In genomic region chr15:82944840-82945239, GRCh38 we compare ENCODE assay signal across 23 cellular contexts. TPM values are rescaled to one million over a fixed set of nuclear protein-coding genes. Genes with fewer than 3 reads are reported as not detected.
DNase-seq lines count a peak whose midpoint lies in the region; ATAC-seq, FAIRE-seq and TF ChIP-seq lines count a peak whose summit lies in the region.
"Had no signal": no experiment of that assay in that cellular context is flagged by ENCODE, and none has a peak within 500 bp of the region (broad histone marks: within the 10 kb centered on the region; RNA-seq: fewer than 3 reads in every experiment).

No MANE protein-coding gene starts in this region.

- POLR2A ChIA-PET in activated B cell treated with CpG ODN at 0.5 μM for 24 hours (lab: Charles Lee), result no interaction called here

- peak; percentile 21 for ATAC-seq in activated B cell treated with CpG ODN at 0.5 μM for 24 hours (ENCODE audit: low read depth)
- no peak for ATAC-seq in HG03354 (IDR thresholded peaks at IDR 0.05; ENCODE audit: poor library complexity, severe bottlenecking, unreplicated experiment)
- ATAC-seq: A549, mucosa of descending colon, pancreas, PC-3 had no signal

- no peak overlapping the region for H3K27ac Mint-ChIP-seq in activated B cell treated with CpG ODN at 0.5 μM for 24 hours
- H3K27ac Mint-ChIP-seq: activated CD4-positive, alpha-beta memory T cell treated with anti-CD3 and anti-CD28 coated beads, Interleukin-2, amount 10 ng/mL, durations not matched to agents 7 days and 5 days; activated T-helper 1 cell treated with anti-CD3 and anti-CD28 coated beads, Interleukin-12 subunit alpha, Interleukin-12 subunit beta, Interleukin-2, Interleukin-4 antibody, amounts not matched to agents 30 ng/mL and 10 ng/mL and 1 ng/mL, durations not matched to agents 14 hours and 24 hours and 36 hours; type B pancreatic cell had no signal

- no peaks in the 10 kb centered on the region for H3K36me3 Mint-ChIP-seq in activated B cell treated with CpG ODN at 0.5 μM for 24 hours (ENCODE audit: low read depth)
- H3K36me3 Mint-ChIP-seq: type B pancreatic cell had no signal

- peak; percentile 63 for DNase-seq in AG08395 (ENCODE audit: low spot score)
- DNase-seq in activated B cell treated with CpG ODN at 0.5 μM for 24 hours, result no peak
- DNase-seq in left kidney (ENCODE audit: low read depth, low spot score), result peak; percentile 76
- DNase-seq in urothelium cell line (ENCODE audit: low spot score), result no peak
- DNase-seq in mucosa of gallbladder (ENCODE audit: low spot score), result no peak
- DNase-seq in NCI-H748 treated with DMSO at 0.1 percent for 48 hours (lab: John Stamatoyannopoulos, UW), result no peak
- DNase-seq: activated CD4-positive, alpha-beta memory T cell treated with anti-CD3 and anti-CD28 coated beads, Interleukin-2, amount 10 ng/mL, durations not matched to agents 7 days and 5 days; Caco-2; colonic mucosa; kidney; mucosa of descending colon; NCI-H2029; NCI-H510A; PC-3; small intestine; stimulated activated naive CD4-positive, alpha-beta T cell treated with Interleukin-2 at 50 U/mL for 16 hours had no signal

- H3K27me3 Mint-ChIP-seq in activated B cell treated with CpG ODN at 0.5 μM for 24 hours, result peaks cover 5% of the 10 kb centered on the region
- H3K27me3 Mint-ChIP-seq: type B pancreatic cell had no signal

- H3K9me3 Mint-ChIP-seq in activated B cell treated with CpG ODN at 0.5 μM for 24 hours, result no peaks in the 10 kb centered on the region
- H3K9me3 Mint-ChIP-seq: activated CD4-positive, alpha-beta memory T cell treated with anti-CD3 and anti-CD28 coated beads, Interleukin-2, amount 10 ng/mL, durations not matched to agents 7 days and 5 days; activated T-helper 1 cell treated with anti-CD3 and anti-CD28 coated beads, Interleukin-12 subunit alpha, Interleukin-12 subunit beta, Interleukin-2, Interleukin-4 antibody, amounts not matched to agents 30 ng/mL and 10 ng/mL and 1 ng/mL, durations not matched to agents 14 hours and 24 hours and 36 hours; type B pancreatic cell had no signal

- 0 out of 2 replicates have a peak, but pooled peaks have one; percentile 37 for TF ChIP-seq EP300 in Ishikawa (IDR thresholded peaks at IDR 0.05; ENCODE audit: borderline replicate concordance)

- no peak for TF ChIP-seq CTCF in activated B cell treated with CpG ODN at 0.5 μM for 24 hours (IDR thresholded peaks at IDR 0.05)

- no peak for FAIRE-seq in urothelium cell line (lab: Jason Lieb, UNC)
- FAIRE-seq: A549, GM18507, kidney, pancreas, small intestine had no signal

- intact Hi-C loops in activated B cell treated with CpG ODN at 0.5 μM for 24 hours (cut with micrococcal nuclease), result no loop called here

- CTCF ChIA-PET in activated B cell treated with CpG ODN at 0.5 μM for 24 hours (lab: Charles Lee), result interaction anchor here (1.1 kb wide), 1 partner anchor 95 kb away, joined by 3 read pairs; no protein-coding TSS in a partner anchor

- H3K4me1 Mint-ChIP-seq in activated B cell treated with CpG ODN at 0.5 μM for 24 hours, result peaks cover 9% of the 10 kb centered on the region
- H3K4me1 Mint-ChIP-seq: activated CD4-positive, alpha-beta memory T cell treated with anti-CD3 and anti-CD28 coated beads, Interleukin-2, amount 10 ng/mL, durations not matched to agents 7 days and 5 days had no signal

- no peak overlapping the region for H3K4me3 Mint-ChIP-seq in activated B cell treated with CpG ODN at 0.5 μM for 24 hours
- H3K4me3 Mint-ChIP-seq: activated CD4-positive, alpha-beta memory T cell treated with anti-CD3 and anti-CD28 coated beads, Interleukin-2, amount 10 ng/mL, durations not matched to agents 7 days and 5 days; activated T-helper 1 cell treated with anti-CD3 and anti-CD28 coated beads, Interleukin-12 subunit alpha, Interleukin-12 subunit beta, Interleukin-2, Interleukin-4 antibody, amounts not matched to agents 30 ng/mL and 10 ng/mL and 1 ng/mL, durations not matched to agents 14 hours and 24 hours and 36 hours; type B pancreatic cell had no signal

- no peak for TF ChIP-seq RAD21 in Ishikawa (IDR thresholded peaks at IDR 0.05; ENCODE audit: low read depth)

TF ChIP-seq in Ishikawa, 13 proteins besides CTCF, POLR2A, EP300 and RAD21:
- TF ChIP-seq CEBPB (IDR thresholded peaks at IDR 0.05) (peak; percentile 14; the same call in 1 of the 2 replicates), TCF12 (IDR thresholded peaks at IDR 0.05; ENCODE audit: low read depth) (peak; percentile 58), TEAD4 (IDR thresholded peaks at IDR 0.05) (no peak)

RNA-seq across cellular contexts. Expression of gene HOMER2, which starts 7.7 kb away (rescaled TPM):
- total RNA-seq in activated B cell treated with CpG ODN at 0.5 μM for 24 hours, result 9.2 and 9.4 TPM in 2 replicates
- 152 TPM for total RNA-seq in mucosa of gallbladder

RNA-seq across cellular contexts. Expression of gene RAMAC, which starts 41.2 kb away (rescaled TPM):
- total RNA-seq in activated B cell treated with CpG ODN at 0.5 μM for 24 hours, result 23.4 and 24.7 TPM in 2 replicates
- total RNA-seq in mucosa of gallbladder, result 22.1 TPM

Comparison
In these comparisons a context has a peak if more than half of its experiments do, and no peak if none do; other contexts are left out.
1. DNase-seq: peak in AG08395 (single experiment) and left kidney (single experiment); none in activated B cell treated with CpG ODN at 0.5 μM for 24 hours (single experiment), urothelium cell line (single experiment), mucosa of gallbladder (single experiment) and NCI-H748 treated with DMSO at 0.1 percent for 48 hours (single experiment).
2. RNA of gene HOMER2, which starts 7.7 kb away (total RNA-seq): 152 TPM in mucosa of gallbladder (single experiment); 9.2 to 9.4 TPM in activated B cell treated with CpG ODN at 0.5 μM for 24 hours; every median in the first group is over 10 times any median in the second.